Comparison of ENCODE assay signal across 22 cellular contexts in the genomic region with DNA sequence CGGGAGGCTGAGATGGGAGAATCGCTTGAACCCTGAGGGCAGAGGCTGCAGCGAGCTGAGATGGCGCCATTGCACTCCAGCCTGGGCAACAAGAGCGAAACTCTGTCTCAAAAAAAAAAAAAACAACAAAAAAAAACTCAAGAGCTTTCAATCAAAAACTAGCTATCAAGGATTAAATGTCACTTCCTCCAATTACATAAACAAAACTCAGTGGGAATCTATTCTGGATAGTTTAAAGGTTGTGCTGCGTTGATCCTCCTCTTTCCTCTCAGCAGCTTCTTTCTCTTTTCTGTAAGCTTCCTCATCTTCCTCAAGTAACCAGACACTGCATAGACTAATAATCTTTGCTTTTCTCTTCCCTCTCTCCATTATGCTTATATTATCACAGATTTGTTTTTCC.
"Had no signal": no experiment of that assay in that cellular context is flagged by ENCODE, and none has a peak within 500 bp of the region (broad histone marks: within the 10 kb centered on the region; RNA-seq: fewer than 3 reads in every experiment).

No MANE protein-coding gene starts in this region.

- H3K27me3 Mint-ChIP-seq: memory B cell; naive thymus-derived CD4-positive, alpha-beta T cell had no signal

- H3K27ac Mint-ChIP-seq: memory B cell had no signal

- H3K9me3 ChIP-seq: ascending aorta, breast epithelium, esophagus muscularis mucosa, mucosa of descending colon, spleen, tibial nerve had no signal

- H3K4me1 ChIP-seq: ascending aorta, breast epithelium had no signal

- H3K4me3 Mint-ChIP-seq: memory B cell; naive thymus-derived CD4-positive, alpha-beta T cell had no signal

- ATAC-seq: left ventricle myocardium superior; mucosa of descending colon; naive thymus-derived CD4-positive, alpha-beta T cell had no signal

- H3K27ac ChIP-seq: ascending aorta, breast epithelium, esophagus muscularis mucosa, tibial nerve, VCaP had no signal

- H3K9me3 Mint-ChIP-seq: memory B cell; naive thymus-derived CD4-positive, alpha-beta T cell had no signal

- H3K36me3 ChIP-seq: breast epithelium had no signal

- H3K4me3 ChIP-seq: ascending aorta, breast epithelium, esophagus muscularis mucosa, mucosa of descending colon, spleen, tibial nerve had no signal

- DNase-seq: activated CD4-positive, alpha-beta T cell treated with anti-CD3 and anti-CD28 coated beads for 1 hour; activated CD8-positive, alpha-beta memory T cell treated with anti-CD3 and anti-CD28 coated beads for 24 hours; activated CD8-positive, alpha-beta memory T cell treated with anti-CD3 and anti-CD28 coated beads, Interleukin-2, amount 50 U/mL, for 48 hours; activated effector memory CD4-positive, alpha-beta T cell treated with anti-CD3 and anti-CD28 coated beads, Interleukin-2, amount 50 U/mL, for 16 hours; activated naive CD4-positive, alpha-beta T cell treated with anti-CD3 and anti-CD28 coated beads, Interleukin-2, amount 50 U/mL, for 16 hours; activated T-cell treated with anti-CD3 and anti-CD28 coated beads, Interleukin-2, amount 50 U/mL, for 48 hours; cerebellar nuclear complex; effector CD8-positive, alpha-beta T cell; left ventricle myocardium superior; mucosa of descending colon; naive thymus-derived CD4-positive, alpha-beta T cell; retina; spleen; stimulated activated naive CD4-positive, alpha-beta T cell; substantia nigra; T-helper 1 cell had no signal

- H3K27me3 ChIP-seq: ascending aorta, breast epithelium, esophagus muscularis mucosa, spleen, tibial nerve had no signal
